15 cellular contexts compared by ENCODE assay signal in genomic region chr6:88517737-88518136, GRCh38.
A peak's percentile ranks its signal among the peaks of the same experiment; 100 is the strongest.
DNase-seq lines count a peak whose midpoint lies in the region; ATAC-seq and TF ChIP-seq lines count a peak whose summit lies in the region.
"Had no signal": no experiment of that assay in that cellular context is flagged by ENCODE, and none has a peak within 500 bp of the region (broad histone marks: within the 10 kb centered on the region; RNA-seq: fewer than 3 reads in every experiment).

No MANE protein-coding gene starts in this region.

- POLR2A ChIA-PET in IMR-90 (lab: Charles Lee; ENCODE audit: unreplicated experiment): no interaction called here

- H3K4me1 ChIP-seq in ACC112 (ENCODE audit: control insufficient read depth, insufficient read depth, low read length, unreplicated experiment): peaks cover 9% of the 10 kb centered on the region
- no peaks in the 10 kb centered on the region for H3K4me1 ChIP-seq in IMR-90 (ENCODE audit: control insufficient read depth, insufficient read depth, low read length)
- no peaks in the 10 kb centered on the region for H3K4me1 ChIP-seq in Peyer's patch

- H3K9me1 ChIP-seq in IMR-90 (ENCODE audit: insufficient read depth, low read length): no peaks in the 10 kb centered on the region

- H4K5ac ChIP-seq in IMR-90 (ENCODE audit: low read depth, low read length): no peak overlapping the region

- ATAC-seq in IMR-90 (ENCODE audit: low read depth) (no peak), HG03139 (IDR thresholded peaks at IDR 0.05; ENCODE audit: unreplicated experiment) (no peak)
- ATAC-seq: GM23338 had no signal

- no peak overlapping the region for H3K14ac ChIP-seq in IMR-90 (replicated peaks; ENCODE audit: low read depth, low read length)

- no peak overlapping the region for H3K18ac ChIP-seq in IMR-90 (ENCODE audit: low read depth, low read length)

- H3K36me3 ChIP-seq in ACC112 (ENCODE audit: insufficient read depth, low read length) (no peaks in the 10 kb centered on the region), IMR-90 (ENCODE audit: control insufficient read depth, insufficient read depth, low read length) (no peaks in the 10 kb centered on the region), WERI-Rb-1 (no peaks in the 10 kb centered on the region), Peyer's patch (no peaks in the 10 kb centered on the region)

- H3K4me2 ChIP-seq in IMR-90 (ENCODE audit: low read depth, low read length): no peak overlapping the region
- H3K4me2 ChIP-seq: GM23338, KMS-11 had no signal

- no peak for TF ChIP-seq RAD21 in IMR-90 (IDR thresholded peaks at IDR 0.05; ENCODE audit: low read length)

- no peak overlapping the region for H3K9ac ChIP-seq in IMR-90 (ENCODE audit: low read depth, low read length)
- H3K9ac ChIP-seq: KMS-11 had no signal

- no peak for TF ChIP-seq POLR2A in IMR-90 (IDR thresholded peaks at IDR 0.05; ENCODE audit: low read depth, low read length)
- TF ChIP-seq POLR2A in Peyer's patch (IDR thresholded peaks at IDR 0.05): no peak

- no peak overlapping the region for H3K4ac ChIP-seq in IMR-90 (ENCODE audit: low read depth, low read length)

- H2AFZ ChIP-seq in ACC112 (ENCODE audit: low read length, unreplicated experiment) (peak overlapping the region; percentile 11), IMR-90 (replicated peaks; ENCODE audit: low read length, poor library complexity) (no peak overlapping the region)
- H2AFZ ChIP-seq: GM23338 had no signal

- DNase-seq in IMR-90 (no peak), WERI-Rb-1 (no peak), glomerular visceral epithelial cell (ENCODE audit: extremely low spot score) (peak; percentile 13), D341Med (ENCODE audit: low spot score) (no peak), Peyer's patch (no peak), iPS-NIHi11 (ENCODE audit: low spot score) (no peak)
- DNase-seq: Calu3, DMS79 treated with DMSO at 0.1 percent for 48 hours, GDM1, NCI-H1105 treated with DMSO at 0.1 percent for 48 hours, NCI-H187 treated with DMSO at 0.1 percent for 48 hours had no signal

- no peak overlapping the region for H2BK120ac ChIP-seq in IMR-90 (ENCODE audit: low read depth, low read length)

- H3K56ac ChIP-seq in IMR-90 (ENCODE audit: extremely low read depth, insufficient read depth, low read length): no peak overlapping the region

- no peak overlapping the region for H4K8ac ChIP-seq in IMR-90 (ENCODE audit: low read depth in 2 of 2, low read length in 2 of 2)

- H2AK9ac ChIP-seq in IMR-90 (replicated peaks; ENCODE audit: low read depth, low read length, poor library complexity): no peak overlapping the region

- no peak overlapping the region for H2BK5ac ChIP-seq in IMR-90 (ENCODE audit: low read depth, low read length, poor library complexity, severe bottlenecking)

- no TSS peak for BruUV-seq in IMR-90 (replicated peaks; lab: Mats Ljungman, UMichigan)

- CTCF ChIA-PET in IMR-90 (lab: Yijun Ruan, JAX): no interaction called here

- H3K27me3 ChIP-seq in ACC112 (ENCODE audit: insufficient read depth, low read length) (no peaks in the 10 kb centered on the region), IMR-90 (ENCODE audit: control insufficient read depth, insufficient read depth, low read length) (no peaks in the 10 kb centered on the region), WERI-Rb-1 (ENCODE audit: insufficient read depth, low read depth, severe bottlenecking) (no peaks in the 10 kb centered on the region), Peyer's patch (no peaks in the 10 kb centered on the region)

- H3K9me3 ChIP-seq in IMR-90 (ENCODE audit: control insufficient read depth, insufficient read depth, low read length) (no peaks in the 10 kb centered on the region), WERI-Rb-1 (ENCODE audit: severe bottlenecking) (no peaks in the 10 kb centered on the region), Peyer's patch (no peaks in the 10 kb centered on the region)

- H3K23ac ChIP-seq in IMR-90 (ENCODE audit: low read depth, low read length): no peak overlapping the region

- H4K20me1 ChIP-seq in IMR-90 (ENCODE audit: insufficient read depth, low read length): no peaks in the 10 kb centered on the region

- no peak overlapping the region for H2BK20ac ChIP-seq in IMR-90 (ENCODE audit: low read depth, low read length)

- H3K27ac ChIP-seq in ACC112 (ENCODE audit: low read depth, low read length): no peak overlapping the region
- no peak overlapping the region for H3K27ac ChIP-seq in IMR-90 (ENCODE audit: insufficient read depth, low read length)
- H3K27ac ChIP-seq in WERI-Rb-1: peak overlapping the region; percentile 79; the same call in 1 of the 2 replicates
- H3K27ac ChIP-seq in Peyer's patch: no peak overlapping the region
- H3K27ac ChIP-seq: KMS-11 had no signal

- no peak overlapping the region for H2AK5ac ChIP-seq in IMR-90 (ENCODE audit: low read depth, low read length)

- 50% methylated on average over 1 of the region's 3 CpGs; no CpG with 5 or more reads in 1 of the 2 experiments for WGBS in IMR-90 (ENCODE audit: extremely low coverage in 2 of 2, insufficient read length in 1 of 2), 2 experiments

- intact Hi-C loops in IMR-90 (cut with micrococcal nuclease): no loop called here

- H3K4me3 ChIP-seq in ACC112 (ENCODE audit: low read depth, low read length) (no peak overlapping the region), IMR-90 (ENCODE audit: insufficient read depth, low read depth, low read length) (no peak overlapping the region), WERI-Rb-1 (ENCODE audit: low read depth, low read length) (no peak overlapping the region), Peyer's patch (no peak overlapping the region)
- H3K4me3 ChIP-seq: GM23338 had no signal

- in situ Hi-C loops in IMR-90 (cut with MboI; ENCODE audit: low sequenced_read_pairs): no loop called here

- no peaks in the 10 kb centered on the region for H3K79me1 ChIP-seq in IMR-90 (ENCODE audit: low read depth in 1 of 2, low read length in 2 of 2)

- no peak overlapping the region for H2BK15ac ChIP-seq in IMR-90 (ENCODE audit: low read depth, low read length)

- no peaks in the 10 kb centered on the region for H3K79me2 ChIP-seq in ACC112 (ENCODE audit: control insufficient read depth, insufficient read depth, low read length, unreplicated experiment)

- TF ChIP-seq CTCF in IMR-90 (conservative IDR thresholded peaks at IDR 0.05; ENCODE audit: low read depth, low read length): no peak
- no peak for TF ChIP-seq CTCF in WERI-Rb-1 (IDR thresholded peaks at IDR 0.05; ENCODE audit: low read depth, low read length)
- no peak for TF ChIP-seq CTCF in Peyer's patch (IDR thresholded peaks at IDR 0.05)

- no peak overlapping the region for H4K91ac ChIP-seq in IMR-90 (ENCODE audit: insufficient read depth, low read depth, low read length)

- dilution Hi-C loops in IMR-90 (cut with HindIII; ENCODE audit: low sequenced_read_pairs, unreplicated experiment): no loop called here

TF ChIP-seq in IMR-90, 13 proteins besides CTCF, POLR2A, EP300 and RAD21:
- TF ChIP-seq MAFK (IDR thresholded peaks at IDR 0.05; ENCODE audit: low read depth, low read length) (peak; percentile 36; the same call in 1 of the 2 replicates), CEBPB (IDR thresholded peaks at IDR 0.05; ENCODE audit: low read depth, low read length) (no peak)
